Comparison of ENCODE assay signal across 18 cellular contexts in genomic region chr6:138814179-138814834, GRCh38. TPM values are rescaled to one million over a fixed set of nuclear protein-coding genes. Genes with fewer than 3 reads are reported as not detected.
DNase-seq lines count a peak whose midpoint lies in the region; ATAC-seq, FAIRE-seq and TF ChIP-seq lines count a peak whose summit lies in the region.
"Had no signal": no experiment of that assay in that cellular context is flagged by ENCODE, and none has a peak within 500 bp of the region (broad histone marks: within the 10 kb centered on the region; RNA-seq: fewer than 3 reads in every experiment).

No MANE protein-coding gene starts in this region.

- BruUV-seq in Caco-2 (replicated peaks; lab: Mats Ljungman, UMichigan) (no TSS peak), endothelial cell of umbilical vein (replicated peaks; lab: Mats Ljungman, UMichigan) (no TSS peak)

- no peak for FAIRE-seq in endothelial cell of umbilical vein (lab: Jason Lieb, UNC)
- FAIRE-seq: frontal cortex, RCC 7860 had no signal

- no peak overlapping the region for H3K4me3 ChIP-seq in Caco-2 (ENCODE audit: low read depth, low read length)
- no peak overlapping the region for H3K4me3 ChIP-seq in endothelial cell of umbilical vein (replicated peaks in 1 of 3; ENCODE audit: insufficient read depth in 1 of 3, low read depth in 1 of 3, low read length in 3 of 3)
- H3K4me3 ChIP-seq in gastrocnemius medialis: no peak overlapping the region
- H3K4me3 ChIP-seq: coronary artery, left lung had no signal

- no peak for TF ChIP-seq CTCF in Caco-2 (IDR thresholded peaks at IDR 0.05; ENCODE audit: insufficient read depth in 1 of 2, low read depth in 1 of 2, low read length in 1 of 2, severe bottlenecking in 1 of 2, unreplicated experiment in 1 of 2)
- TF ChIP-seq CTCF in endothelial cell of umbilical vein (IDR thresholded peaks at IDR 0.05; ENCODE audit: extremely low read depth in 1 of 2, insufficient read depth in 1 of 2, low read depth in 1 of 2, low read length in 2 of 2): no peak
- no peak for TF ChIP-seq CTCF in gastrocnemius medialis (IDR thresholded peaks at IDR 0.05 in 4 of 5, conservative IDR thresholded peaks at IDR 0.05 in 1 of 5)

- no peaks in the 10 kb centered on the region for H3K27me3 Mint-ChIP-seq in Caco-2 (ENCODE audit: insufficient read depth, unreplicated experiment)

- in situ Hi-C loops in gastrocnemius medialis (cut with MboI; ENCODE audit: low sequenced_read_pairs in 4 of 4): loop anchor here (10.0 to 25.0 kb wide), 3 partner anchors 170 to 550 kb away; partner anchors contain the start of genes CITED2 (in 2 of the 4) and REPS1 (in 1 of the 4)

- intact Hi-C loops in Caco-2 (cut with micrococcal nuclease; ENCODE audit: unreplicated experiment) (loop anchor here (10.0 kb wide), 1 partner anchor 390 kb away; no protein-coding TSS in a partner anchor), endothelial cell of umbilical vein (cut with micrococcal nuclease) (no loop called here), gastrocnemius medialis (cut with DNase I; ENCODE audit: low total_unique reads) (no loop called here)

- H3K4me1 ChIP-seq in Caco-2 (peaks cover 43% of the 10 kb centered on the region), endothelial cell of umbilical vein (ENCODE audit: control insufficient read depth, extremely low read depth, insufficient read depth, low read length) (peaks cover 23% of the 10 kb centered on the region), gastrocnemius medialis (no peaks in the 10 kb centered on the region)

- H3K36me3 ChIP-seq in Caco-2 (ENCODE audit: control insufficient read depth, insufficient read depth, low read length) (no peaks in the 10 kb centered on the region), endothelial cell of umbilical vein (ENCODE audit: control insufficient read depth in 2 of 2, extremely low read depth in 1 of 2, insufficient read depth in 2 of 2, low read length in 2 of 2) (no peaks in the 10 kb centered on the region), gastrocnemius medialis (no peaks in the 10 kb centered on the region)
- H3K36me3 ChIP-seq: left lung had no signal

- H3K9ac ChIP-seq in endothelial cell of umbilical vein (replicated peaks; ENCODE audit: extremely low read depth, insufficient read depth, low read length): no peak overlapping the region

- H3K36me3 Mint-ChIP-seq in Caco-2 (ENCODE audit: insufficient read depth, unreplicated experiment): peaks cover 5% of the 10 kb centered on the region
- H3K36me3 Mint-ChIP-seq: activated naive CD4-positive, alpha-beta T cell treated with anti-CD3 and anti-CD28 coated beads, Interleukin-2, amount 10 ng/mL, durations not matched to agents 7 days and 5 days; CD8-positive, alpha-beta T cell had no signal

- TF ChIP-seq POLR2A in endothelial cell of umbilical vein (IDR thresholded peaks at IDR 0.05; ENCODE audit: low read depth, low read length) (no peak), gastrocnemius medialis (IDR thresholded peaks at IDR 0.05) (no peak)

- H4K20me1 ChIP-seq in endothelial cell of umbilical vein (replicated peaks; ENCODE audit: control insufficient read depth, extremely low read depth, insufficient read depth, low read length): no peaks in the 10 kb centered on the region

- peak; percentile 7 to 59 for DNase-seq in Caco-2
- peak; percentile 93 for DNase-seq in NCI-H1105 (lab: John Stamatoyannopoulos, UW)
- DNase-seq in NCI-H510A (lab: John Stamatoyannopoulos, UW): peak; percentile 68
- peak; percentile 46 for DNase-seq in endothelial cell of umbilical vein (ENCODE audit: low read depth, low spot score)
- DNase-seq in gastrocnemius medialis: no peak
- no peak for DNase-seq in stimulated activated CD8-positive, alpha-beta memory T cell treated with anti-CD3 and anti-CD28 coated beads, Interleukin-4, amount 100 ng/mL, for 48 hours
- DNase-seq in SW 1271 (lab: John Stamatoyannopoulos, UW): no peak
- DNase-seq in activated T-cell treated with anti-CD3 and anti-CD28 coated beads, Interleukin-2, amount 50 U/mL, for 1 hour: no peak
- DNase-seq: activated CD4-positive, alpha-beta T cell treated with anti-CD3 and anti-CD28 coated beads, Interleukin-2, amount 50 U/mL, for 48 hours; activated naive CD4-positive, alpha-beta T cell treated with anti-CD3 and anti-CD28 coated beads, Interleukin-2, amount 10 ng/mL, durations not matched to agents 7 days and 5 days; CD8-positive, alpha-beta T cell; left lung; occipital lobe; right cardiac atrium; stimulated activated CD4-positive, alpha-beta T cell treated with anti-CD3 and anti-CD28 coated beads, Interleukin-2, amount 100 ng/mL, for 24 hours had no signal

- H3K9me1 ChIP-seq in endothelial cell of umbilical vein (replicated peaks; ENCODE audit: control insufficient read depth, extremely low read depth, insufficient read depth, low read length): no peaks in the 10 kb centered on the region

- no peak overlapping the region for H3K27ac Mint-ChIP-seq in Caco-2 (ENCODE audit: unreplicated experiment)
- H3K27ac Mint-ChIP-seq: activated naive CD4-positive, alpha-beta T cell treated with anti-CD3 and anti-CD28 coated beads, Interleukin-2, amount 10 ng/mL, durations not matched to agents 7 days and 5 days; CD8-positive, alpha-beta T cell had no signal

- H3K4me3 Mint-ChIP-seq in Caco-2 (ENCODE audit: unreplicated experiment): no peak overlapping the region
- H3K4me3 Mint-ChIP-seq: activated naive CD4-positive, alpha-beta T cell treated with anti-CD3 and anti-CD28 coated beads, Interleukin-2, amount 10 ng/mL, durations not matched to agents 7 days and 5 days; CD8-positive, alpha-beta T cell had no signal

- H3K9me3 ChIP-seq in Caco-2: no peaks in the 10 kb centered on the region
- no peaks in the 10 kb centered on the region for H3K9me3 ChIP-seq in endothelial cell of umbilical vein (replicated peaks; ENCODE audit: control insufficient read depth, insufficient read depth, low read length)
- no peaks in the 10 kb centered on the region for H3K9me3 ChIP-seq in gastrocnemius medialis
- H3K9me3 ChIP-seq: left lung had no signal

- H2AFZ ChIP-seq in endothelial cell of umbilical vein (ENCODE audit: low read depth, low read length): peak overlapping the region; percentile 50

- H3K27me3 ChIP-seq in Caco-2 (replicated peaks; ENCODE audit: control insufficient read depth, insufficient read depth, low read length) (no peaks in the 10 kb centered on the region), endothelial cell of umbilical vein (ENCODE audit: control insufficient read depth in 2 of 2, insufficient read depth in 2 of 2, low read length in 2 of 2) (no peaks in the 10 kb centered on the region), gastrocnemius medialis (no peaks in the 10 kb centered on the region)
- H3K27me3 ChIP-seq: left lung had no signal

- H3K79me2 ChIP-seq in endothelial cell of umbilical vein (ENCODE audit: control insufficient read depth, insufficient read depth, low read length): no peaks in the 10 kb centered on the region

- H3K4me1 Mint-ChIP-seq in Caco-2 (ENCODE audit: low read depth, unreplicated experiment): peaks cover 34% of the 10 kb centered on the region

- CTCF ChIA-PET in Caco-2 (lab: Charles Lee) (no interaction called here), endothelial cell of umbilical vein (lab: Charles Lee) (interaction anchor here (0.6 to 3.2 kb wide), 7 partner anchors 14 to 550 kb away, joined by 3 to 78 read pairs (median 3); partner anchors contain the start of gene REPS1)

- POLR2A ChIA-PET in Caco-2 (lab: Charles Lee): no interaction called here
- POLR2A ChIA-PET in endothelial cell of umbilical vein (lab: Charles Lee): no interaction called here

- H3K27ac ChIP-seq in endothelial cell of umbilical vein (ENCODE audit: insufficient read depth, low read depth, low read length) (no peak overlapping the region), gastrocnemius medialis (no peak overlapping the region)
- H3K27ac ChIP-seq: coronary artery, left lung had no signal

- no peak overlapping the region for H3K4me2 ChIP-seq in endothelial cell of umbilical vein (ENCODE audit: insufficient read depth, low read length)

- no peaks in the 10 kb centered on the region for H3K9me3 Mint-ChIP-seq in Caco-2 (ENCODE audit: unreplicated experiment)
- H3K9me3 Mint-ChIP-seq: activated naive CD4-positive, alpha-beta T cell treated with anti-CD3 and anti-CD28 coated beads, Interleukin-2, amount 10 ng/mL, durations not matched to agents 7 days and 5 days; CD8-positive, alpha-beta T cell had no signal

- dilution Hi-C loops in endothelial cell of umbilical vein (cut with MboI; ENCODE audit: extremely low pct_ligation_motif_present, low sequenced_read_pairs): no loop called here

- ATAC-seq in gastrocnemius medialis: no peak
- ATAC-seq: CD8-positive, alpha-beta T cell; right cardiac atrium had no signal

TF ChIP-seq in endothelial cell of umbilical vein, 7 proteins besides CTCF, POLR2A, EP300 and RAD21 (continues in another document):
- TF ChIP-seq GATA2 (IDR thresholded peaks at IDR 0.05; ENCODE audit: insufficient read depth, insufficient read length, low read depth, low read length) (no peak), JUN (IDR thresholded peaks at IDR 0.05; ENCODE audit: borderline replicate concordance, insufficient read depth, insufficient read length, low read depth) (no peak), EZH2 (IDR thresholded peaks at IDR 0.05; ENCODE audit: borderline replicate concordance, low read depth, low read length, severe bottlenecking) (no peak)

RNA-seq across cellular contexts. Expression of gene ECT2L, which starts 18.4 kb away (rescaled TPM):
- total RNA-seq in Caco-2 (2022) (not detected in 2 replicates), endothelial cell of umbilical vein (not detected in 2 replicates), gastrocnemius medialis (not detected)
- polyA plus RNA-seq in endothelial cell of umbilical vein: not detected in 2 replicates
- not detected in 2 replicates for polyA plus RNA-seq in endothelial cell of umbilical vein (2011; cell fraction: cytosol; rRNA removed)
- not detected in 2 replicates for polyA plus RNA-seq in endothelial cell of umbilical vein (2011; cell fraction: nucleus; rRNA removed)
- not detected in 2 replicates for polyA plus RNA-seq in endothelial cell of umbilical vein (2012)
- polyA minus RNA-seq in endothelial cell of umbilical vein: not detected in 2 replicates
- not detected for polyA minus RNA-seq in endothelial cell of umbilical vein (2011; cell fraction: cytosol; rRNA and poly(A)+ RNA removed)
- not detected in 2 replicates for polyA minus RNA-seq in endothelial cell of umbilical vein (2011; cell fraction: nucleus; rRNA and poly(A)+ RNA removed)
- total RNA-seq: CD8-positive, alpha-beta T cell had no signal

RNA-seq across cellular contexts. Expression of gene CCDC28A, which starts 40.7 kb away (rescaled TPM):
- total RNA-seq in Caco-2 (2022) (8.9 and 10.8 TPM in 2 replicates), endothelial cell of umbilical vein (10.5 and 12.8 TPM in 2 replicates), gastrocnemius medialis (1 to 10 TPM; 4.6 to 8.4 (median 5.6) TPM)
- 8.3 and 11.1 TPM in 2 replicates for polyA plus RNA-seq in endothelial cell of umbilical vein
- polyA plus RNA-seq in endothelial cell of umbilical vein (2011; cell fraction: cytosol; rRNA removed): 12.7 and 13.2 TPM in 2 replicates
- polyA plus RNA-seq in endothelial cell of umbilical vein (2011; cell fraction: nucleus; rRNA removed): 7.8 and 8.7 TPM in 2 replicates
- polyA plus RNA-seq in endothelial cell of umbilical vein (2012): 6.6 and 13.2 TPM in 2 replicates
- polyA minus RNA-seq in endothelial cell of umbilical vein: 7.2 and 11.7 TPM in 2 replicates
- 4.2 TPM for polyA minus RNA-seq in endothelial cell of umbilical vein (2011; cell fraction: cytosol; rRNA and poly(A)+ RNA removed)
- polyA minus RNA-seq in endothelial cell of umbilical vein (2011; cell fraction: nucleus; rRNA and poly(A)+ RNA removed): 4.4 and 6.5 TPM in 2 replicates

Comparison
In these comparisons a context has a peak if more than half of its experiments do, and no peak if none do; other contexts are left out.
1. DNase-seq: peak in Caco-2 (2 of 2), NCI-H1105 (single experiment), NCI-H510A (single experiment) and endothelial cell of umbilical vein (single experiment); none in gastrocnemius medialis (0 of 2), stimulated activated CD8-positive, alpha-beta memory T cell treated with anti-CD3 and anti-CD28 coated beads, Interleukin-4, amount 100 ng/mL, for 48 hours (single experiment), SW 1271 (0 of 2) and activated T-cell treated with anti-CD3 and anti-CD28 coated beads, Interleukin-2, amount 50 U/mL, for 1 hour (single experiment).